1 cellular context compared by ENCODE assay signal in genomic region chr3:23829242-23829934, GRCh38.
TF ChIP-seq lines count a peak whose summit lies in the region.

No MANE protein-coding gene starts in this region.

TF ChIP-seq in SK-N-SH, 30 proteins besides CTCF, POLR2A, EP300 and RAD21 (continued from another document):
- TF ChIP-seq, protein P1, sequence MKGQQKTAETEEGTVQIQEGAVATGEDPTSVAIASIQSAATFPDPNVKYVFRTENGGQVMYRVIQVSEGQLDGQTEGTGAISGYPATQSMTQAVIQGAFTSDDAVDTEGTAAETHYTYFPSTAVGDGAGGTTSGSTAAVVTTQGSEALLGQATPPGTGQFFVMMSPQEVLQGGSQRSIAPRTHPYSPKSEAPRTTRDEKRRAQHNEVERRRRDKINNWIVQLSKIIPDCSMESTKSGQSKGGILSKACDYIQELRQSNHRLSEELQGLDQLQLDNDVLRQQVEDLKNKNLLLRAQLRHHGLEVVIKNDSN (IDR thresholded peaks at IDR 0.05; ENCODE audit: borderline replicate concordance, low read depth): no peak
- TF ChIP-seq CHD2 (IDR thresholded peaks at IDR 0.05; ENCODE audit: low read length, partially characterized antibody) (no peak), MEF2A (IDR thresholded peaks at IDR 0.05; ENCODE audit: borderline replicate concordance, low read depth) (no peak), EZH2phosphoT487 (IDR thresholded peaks at IDR 0.05; ENCODE audit: borderline replicate concordance, low read depth) (no peak)
